ENCODE assay signal across 8 cellular contexts in the genomic region with DNA sequence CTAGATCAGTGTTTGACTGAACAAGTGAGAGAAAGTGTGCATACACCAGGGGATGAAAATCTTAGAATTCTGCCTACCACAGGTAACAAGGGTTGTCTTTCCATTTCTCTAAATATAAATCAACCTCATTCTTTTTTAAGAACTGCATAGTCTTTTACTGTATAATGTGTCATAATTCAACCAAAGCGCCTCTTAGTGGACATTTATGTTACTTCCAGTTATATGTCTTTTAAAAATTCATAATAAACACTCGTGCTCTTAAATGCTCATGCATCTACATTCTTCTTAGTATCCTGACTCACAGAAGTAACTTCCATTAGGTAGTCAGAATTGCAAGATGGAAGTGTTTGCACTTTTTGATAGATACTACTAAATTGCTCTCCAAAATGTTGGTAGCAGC.
DNase-seq lines count a peak whose midpoint lies in the region; ATAC-seq, FAIRE-seq and TF ChIP-seq lines count a peak whose summit lies in the region.

No MANE protein-coding gene starts in this region.

- H3K9me3 ChIP-seq in upper lobe of right lung, result no peaks in the 10 kb centered on the region

- FAIRE-seq in RCC 7860 (lab: Jason Lieb, UNC), result peak; percentile 29

- DNase-seq in AG09309 (ENCODE audit: low read depth), result no peak
- DNase-seq in RCC 7860 (ENCODE audit: low spot score), result peak; percentile 22
- DNase-seq in fibroblast of the aortic adventitia (ENCODE audit: low read depth), result peak; percentile 76
- no peak for DNase-seq in upper lobe of right lung
- no peak for DNase-seq in hepatic stellate cell (ENCODE audit: low spot score)
- no peak for DNase-seq in activated gamma-delta T cell treated with Interleukin-2 at 50 U/mL for 16 hours

- no peaks in the 10 kb centered on the region for H3K27me3 ChIP-seq in upper lobe of right lung

- intact Hi-C loops in upper lobe of right lung (cut with DNase I), result no loop called here

- no peaks in the 10 kb centered on the region for H3K36me3 ChIP-seq in upper lobe of right lung

- ATAC-seq in GM19351 (IDR thresholded peaks at IDR 0.05; ENCODE audit: unreplicated experiment) (peak; percentile 75), upper lobe of right lung (peak; percentile 51), HG02763 (IDR thresholded peaks at IDR 0.05; ENCODE audit: unreplicated experiment) (no peak)

- no peaks in the 10 kb centered on the region for H3K4me1 ChIP-seq in upper lobe of right lung

- H3K4me3 ChIP-seq in AG09309 (ENCODE audit: control insufficient read depth, low read depth, low read length), result no peak overlapping the region
- no peak overlapping the region for H3K4me3 ChIP-seq in fibroblast of the aortic adventitia (ENCODE audit: low read depth, low read length)
- no peak overlapping the region for H3K4me3 ChIP-seq in upper lobe of right lung

- no peak overlapping the region for H3K27ac ChIP-seq in upper lobe of right lung

- TF ChIP-seq CTCF in AG09309 (IDR thresholded peaks at IDR 0.05; ENCODE audit: control insufficient read depth, insufficient read depth, low read depth, low read length, missing control alignments), result peak; percentile 13
- TF ChIP-seq CTCF in fibroblast of the aortic adventitia (IDR thresholded peaks at IDR 0.05; ENCODE audit: insufficient read depth, low read length), result peak; percentile 52
- TF ChIP-seq CTCF in upper lobe of right lung (IDR thresholded peaks at IDR 0.05), result peak; percentile 56

Comparison
In these comparisons a context has a peak if more than half of its experiments do, and no peak if none do; other contexts are left out.
1. DNase-seq: peak in RCC 7860 (single experiment) and fibroblast of the aortic adventitia (single experiment); none in AG09309 (single experiment), upper lobe of right lung (single experiment), hepatic stellate cell (single experiment) and activated gamma-delta T cell treated with Interleukin-2 at 50 U/mL for 16 hours (single experiment).
2. Peak in every context shown above with its lines, with median percentiles within 50 percentile points of each other: CTCF ChIP-seq.